ENCODE assay signal across 28 cellular contexts in genomic region chr2:68375522-68376040, GRCh38. TPM values are rescaled to one million over a fixed set of nuclear protein-coding genes. Genes with fewer than 3 reads are reported as not detected.
DNase-seq lines count a peak whose midpoint lies in the region; ATAC-seq lines count a peak whose summit lies in the region.
"Had no signal": no experiment of that assay in that cellular context is flagged by ENCODE, and none has a peak within 500 bp of the region (broad histone marks: within the 10 kb centered on the region; RNA-seq: fewer than 3 reads in every experiment).

No MANE protein-coding gene starts in this region.

- no peaks in the 10 kb centered on the region for H3K9me3 ChIP-seq in SJCRH30 (replicated peaks)
- H3K9me3 ChIP-seq: lower lobe of right lung, mucosa of descending colon, ovary, upper lobe of right lung had no signal

- H3K36me3 ChIP-seq in SJCRH30: no peaks in the 10 kb centered on the region
- H3K36me3 ChIP-seq: ovary, upper lobe of right lung had no signal

- H3K27ac ChIP-seq in SJCRH30: no peak overlapping the region
- H3K27ac ChIP-seq: hepatocyte, lower lobe of right lung, ovary, upper lobe of right lung, VCaP had no signal

- peak overlapping the region; percentile 73 for H3K4me3 Mint-ChIP-seq in central memory CD8-positive, alpha-beta T cell
- H3K4me3 Mint-ChIP-seq: activated naive CD8-positive, alpha-beta T cell; nephron; stimulated activated naive B cell treated with anti-CD40 and anti-IgM and Interleukin-4, amounts not matched to agents 10 μg/mL and 1 μg/mL and 100 μg/mL, for 72 hours had no signal

- no peak for ATAC-seq in central memory CD8-positive, alpha-beta T cell (replicated peaks; ENCODE audit: extremely low read depth, poor library complexity, severe bottlenecking)
- ATAC-seq in HG03045 (IDR thresholded peaks at IDR 0.05; ENCODE audit: unreplicated experiment): no peak
- no peak for ATAC-seq in HG03457 (IDR thresholded peaks at IDR 0.05; ENCODE audit: unreplicated experiment)
- ATAC-seq: lower lobe of right lung; mucosa of descending colon; SK-N-SH treated with all-trans-retinoic acid at 6 μM for 48 hours; stimulated activated naive B cell treated with anti-CD40 and anti-IgM and Interleukin-4, amounts not matched to agents 10 μg/mL and 1 μg/mL and 100 μg/mL, for 72 hours; upper lobe of right lung had no signal

- H3K4me3 ChIP-seq in SJCRH30: no peak overlapping the region
- H3K4me3 ChIP-seq: hepatocyte, lower lobe of right lung, mucosa of descending colon, ovary, upper lobe of right lung had no signal

- DNase-seq in NOMO-1 treated with DMSO at 0.1 percent for 48 hours (lab: John Stamatoyannopoulos, UW; ENCODE audit: unreplicated experiment): peak; percentile 20
- DNase-seq in NOMO-1 (lab: John Stamatoyannopoulos, UW; ENCODE audit: unreplicated experiment in 2 of 2): no peak
- peak; percentile 82 for DNase-seq in OCI-M1 (lab: John Stamatoyannopoulos, UW)
- DNase-seq in central memory CD8-positive, alpha-beta T cell (ENCODE audit: low spot score in 2 of 2): no peak
- DNase-seq in stimulated activated naive CD4-positive, alpha-beta T cell (lab: John Stamatoyannopoulos, UW): no peak
- no peak for DNase-seq in SJCRH30
- DNase-seq: 8988T; activated CD4-positive, alpha-beta T cell treated with anti-CD3 and anti-CD28 coated beads for 48 hours; CD4-positive, alpha-beta memory T cell; HCEC 1CT; lower lobe of right lung; mucosa of descending colon; NCI-H1092; NCI-H1694 treated with DMSO at 0.1 percent for 48 hours; NCI-H446 treated with DMSO at 0.1 percent for 48 hours; ovary; stimulated activated naive B cell treated with anti-CD40 and anti-IgM and Interleukin-4, amounts not matched to agents 10 μg/mL and 1 μg/mL and 100 μg/mL, for 72 hours; upper lobe of right lung had no signal

- no peaks in the 10 kb centered on the region for H3K4me1 ChIP-seq in SJCRH30

- peak overlapping the region; percentile 75 for H3K27ac Mint-ChIP-seq in central memory CD8-positive, alpha-beta T cell (ENCODE audit: low read depth)
- H3K27ac Mint-ChIP-seq: activated naive CD8-positive, alpha-beta T cell; activated T-helper 2 cell treated with anti-CD3 and anti-CD28 coated beads, Interferon-gamma antibody, Interleukin-2, Interleukin-4, amounts not matched to agents 10 μg/mL and 5 μg/mL and 100 μg/mL, durations not matched to agents 14 hours and 24 hours and 36 hours; CD4-positive, alpha-beta memory T cell; nephron; stimulated activated naive B cell treated with anti-CD40 and anti-IgM and Interleukin-4, amounts not matched to agents 10 μg/mL and 1 μg/mL and 100 μg/mL, for 72 hours had no signal

- no peaks in the 10 kb centered on the region for H3K27me3 Mint-ChIP-seq in central memory CD8-positive, alpha-beta T cell
- H3K27me3 Mint-ChIP-seq: activated naive CD8-positive, alpha-beta T cell; CD4-positive, alpha-beta memory T cell; stimulated activated naive B cell treated with anti-CD40 and anti-IgM and Interleukin-4, amounts not matched to agents 10 μg/mL and 1 μg/mL and 100 μg/mL, for 72 hours had no signal

- H3K9me3 Mint-ChIP-seq in central memory CD8-positive, alpha-beta T cell: no peaks in the 10 kb centered on the region
- H3K9me3 Mint-ChIP-seq: activated T-helper 2 cell treated with anti-CD3 and anti-CD28 coated beads, Interferon-gamma antibody, Interleukin-2, Interleukin-4, amounts not matched to agents 10 μg/mL and 5 μg/mL and 100 μg/mL, durations not matched to agents 14 hours and 24 hours and 36 hours; CD4-positive, alpha-beta memory T cell; nephron had no signal

- peaks cover 9% of the 10 kb centered on the region; the same call in 1 of the 2 replicates for H3K27me3 ChIP-seq in SJCRH30
- H3K27me3 ChIP-seq: ovary, upper lobe of right lung had no signal

- H3K36me3 Mint-ChIP-seq in central memory CD8-positive, alpha-beta T cell (ENCODE audit: insufficient read depth): peaks cover 56% of the 10 kb centered on the region

- peaks cover 79% of the 10 kb centered on the region for H3K4me1 Mint-ChIP-seq in central memory CD8-positive, alpha-beta T cell
- H3K4me1 Mint-ChIP-seq: nephron had no signal

RNA-seq across cellular contexts. Expression of gene PLEK, which starts 10.5 kb away (rescaled TPM):
- total RNA-seq in SJCRH30 (2014; rRNA removed; shearing (Covaris generic)): 0.10 TPM in 1 of 2 replicates, not detected in the other

RNA-seq across cellular contexts. Expression of gene CNRIP1, which starts 55.8 kb away (rescaled TPM):
- total RNA-seq in SJCRH30 (2014; rRNA removed; shearing (Covaris generic)): 17.5 and 20.8 TPM in 2 replicates
- total RNA-seq: activated T-helper 2 cell treated with anti-CD3 and anti-CD28 coated beads, Interferon-gamma antibody, Interleukin-2, Interleukin-4, amounts not matched to agents 10 μg/mL and 5 μg/mL and 100 μg/mL, durations not matched to agents 14 hours and 24 hours and 36 hours; OCI-LY7; T-helper 2 cell treated with Interferon-gamma antibody and Interleukin-4, amounts not matched to agents 100 ng/mL and 5 ng/mL, for 36 hours had no signal

Comparison
In these comparisons a context has a peak if more than half of its experiments do, and no peak if none do; other contexts are left out.
1. DNase-seq: peak in NOMO-1 treated with DMSO at 0.1 percent for 48 hours (single experiment) and OCI-M1 (single experiment); none in NOMO-1 (0 of 2), central memory CD8-positive, alpha-beta T cell (0 of 2), stimulated activated naive CD4-positive, alpha-beta T cell (0 of 6) and SJCRH30 (0 of 2).